In the genomic region with DNA sequence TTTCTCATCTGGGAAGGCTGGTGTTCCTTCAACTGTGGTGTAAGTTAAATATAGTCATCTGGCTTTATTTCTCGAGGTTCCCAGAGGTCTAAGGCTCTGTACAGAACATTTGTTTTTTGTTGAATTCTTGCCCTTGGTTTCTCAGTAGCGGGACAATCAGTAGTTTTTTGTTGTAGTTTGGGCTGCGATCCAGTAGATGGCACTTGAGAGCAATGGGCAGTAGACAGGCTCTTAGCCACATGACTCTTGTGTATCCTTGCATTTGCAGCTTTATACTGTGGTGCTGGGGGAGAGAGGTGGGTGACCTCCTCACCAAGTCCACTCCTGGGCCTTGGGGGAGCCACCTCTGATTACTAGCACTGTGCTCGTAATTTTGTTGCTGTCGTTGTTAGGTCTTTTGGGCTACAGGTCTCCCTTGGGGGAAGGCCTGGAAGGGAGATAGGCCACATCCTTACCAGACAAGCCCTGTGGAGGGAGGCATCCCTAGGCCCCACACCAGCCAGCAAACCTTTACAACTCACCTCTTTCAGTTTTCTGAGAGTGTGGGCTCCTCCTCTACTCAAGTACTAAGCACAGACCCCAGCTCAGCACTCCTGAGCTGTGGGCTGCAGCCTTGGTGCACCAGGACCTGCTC, we compare ENCODE assay signal across 8 cellular contexts. TPM values are rescaled to one million over a fixed set of nuclear protein-coding genes. Genes with fewer than 3 reads are reported as not detected.
DNase-seq lines count a peak whose midpoint lies in the region; ATAC-seq and TF ChIP-seq lines count a peak whose summit lies in the region.

No MANE protein-coding gene starts in this region.

- no peak overlapping the region for H3K4me3 ChIP-seq in fibroblast of the aortic adventitia (ENCODE audit: low read depth, low read length)
- no peak overlapping the region for H3K4me3 ChIP-seq in spleen
- no peak overlapping the region for H3K4me3 ChIP-seq in aorta (ENCODE audit: low read length in 2 of 2)

- DNase-seq in CD1c-positive myeloid dendritic cell (ENCODE audit: extremely low spot score) (peak; percentile 39), GM13976 (ENCODE audit: low spot score) (no peak), LoVo (ENCODE audit: low spot score) (peak; percentile 11), fibroblast of the aortic adventitia (ENCODE audit: low read depth) (peak; percentile 46), spleen (no peak), NCI-H146 (lab: John Stamatoyannopoulos, UW) (no peak), aorta (no peak)
- DNase-seq in activated CD4-positive, alpha-beta T cell treated with anti-CD3 and anti-CD28 coated beads, Interleukin-2, amount 50 U/mL, for 4 hours: peak; percentile 12 to 17

- H3K9me3 ChIP-seq in spleen: no peaks in the 10 kb centered on the region
- peaks cover 1% of the 10 kb centered on the region for H3K9me3 ChIP-seq in aorta (ENCODE audit: control insufficient read depth, low read length)

- intact Hi-C loops in spleen (cut with DNase I; ENCODE audit: low total_unique reads) (no loop called here), aorta (cut with DNase I) (no loop called here)

- H3K27me3 ChIP-seq in spleen (replicated peaks in 1 of 7): peaks cover 0 to 24% (median 15%) of the 10 kb centered on the region in 7 donors
- H3K27me3 ChIP-seq in aorta (ENCODE audit: control insufficient read depth in 1 of 2, insufficient read depth in 2 of 2, low read length in 1 of 2): no peaks in the 10 kb centered on the region

- H3K36me3 ChIP-seq in spleen (no peaks in the 10 kb centered on the region), aorta (ENCODE audit: control insufficient read depth in 1 of 2, insufficient read depth in 2 of 2, low read length in 1 of 2) (no peaks in the 10 kb centered on the region)

- TF ChIP-seq CTCF in GM13976 (IDR thresholded peaks at IDR 0.05; ENCODE audit: borderline replicate concordance, control extremely low read depth, extremely low read depth, insufficient read depth, missing control alignments): peak; percentile 69
- peak; percentile 77 for TF ChIP-seq CTCF in fibroblast of the aortic adventitia (IDR thresholded peaks at IDR 0.05; ENCODE audit: insufficient read depth, low read length)
- TF ChIP-seq CTCF in spleen (IDR thresholded peaks at IDR 0.05 in 8 of 11, conservative IDR thresholded peaks at IDR 0.05 in 3 of 11): peak in 9 of 11 experiments; percentile 33 to 57 (median 54)

- no peak overlapping the region for H3K27ac ChIP-seq in spleen
- no peak overlapping the region for H3K27ac ChIP-seq in aorta (ENCODE audit: low read depth in 1 of 2, low read length in 2 of 2)

- no peaks in the 10 kb centered on the region for H3K4me1 ChIP-seq in spleen
- H3K4me1 ChIP-seq in aorta (ENCODE audit: control insufficient read depth in 1 of 2, insufficient read depth in 2 of 2, low read length in 2 of 2): no peaks in the 10 kb centered on the region

- in situ Hi-C loops in GM13976 (cut with MboI; ENCODE audit: low sequenced_read_pairs, unreplicated experiment): loop anchor here (25.0 kb wide), 1 partner anchor 100 kb away; no protein-coding TSS in a partner anchor

- WGBS in spleen, 5 donors: 0 to 34% (median 26%) methylated on average over 2 to 5 of the region's 5 CpGs
- WGBS in aorta, 2 donors: 21 to 37% methylated on average over 5 of the region's 5 CpGs

- no peak for TF ChIP-seq POLR2A in spleen (IDR thresholded peaks at IDR 0.05)

- no peak for ATAC-seq in aorta (ENCODE audit: low FRiP score)

RNA-seq across cellular contexts. Expression of gene ETDB, which starts 8.1 kb away (rescaled TPM):
- total RNA-seq in fibroblast of the aortic adventitia (ENCODE audit: low replicate concordance) (not detected in 2 replicates), spleen (not detected), aorta (not detected)
- polyA plus RNA-seq in spleen (not detected), aorta (not detected)

RNA-seq across cellular contexts. Expression of gene SMIM10L2B, which starts 13.7 kb away (rescaled TPM):
- total RNA-seq in fibroblast of the aortic adventitia (ENCODE audit: low replicate concordance) (0.63 and 1.1 TPM in 2 replicates), spleen (1 to 10 TPM in 6 of 7 donors, under 1 TPM in 1; 0.57 to 1.6 (median 1.4) TPM), aorta (1 to 10 TPM; 3.2 to 3.4 TPM)
- polyA plus RNA-seq in spleen (under 1 TPM; 0.26 to 0.42 (median 0.27) TPM), aorta (1 to 10 TPM in 1 of 2 donors, under 1 TPM in 1; 0.75 to 2.0 TPM)

RNA-seq across cellular contexts. Expression of gene CT55, which starts 59.0 kb away (rescaled TPM):
- total RNA-seq in fibroblast of the aortic adventitia (ENCODE audit: low replicate concordance) (not detected in 2 replicates), spleen (not detected), aorta (not detected)
- polyA plus RNA-seq in spleen (not detected), aorta (not detected)

Comparison
In these comparisons a context has a peak if more than half of its experiments do, and no peak if none do; other contexts are left out.
1. DNase-seq: peak in CD1c-positive myeloid dendritic cell (single experiment), LoVo (single experiment), activated CD4-positive, alpha-beta T cell treated with anti-CD3 and anti-CD28 coated beads, Interleukin-2, amount 50 U/mL, for 4 hours (2 of 2) and fibroblast of the aortic adventitia (single experiment); none in GM13976 (single experiment), spleen (single experiment), NCI-H146 (single experiment) and aorta (0 of 2).
2. Peak in every context shown above with its lines, with median percentiles within 50 percentile points of each other: CTCF ChIP-seq.